In genomic region chr14:64734990-64735389, GRCh38 we compare ENCODE assay signal across 17 cellular contexts. TPM values are rescaled to one million over a fixed set of nuclear protein-coding genes. Genes with fewer than 3 reads are reported as not detected.
DNase-seq lines count a peak whose midpoint lies in the region; ATAC-seq, FAIRE-seq and TF ChIP-seq lines count a peak whose summit lies in the region.
"Had no signal": no experiment of that assay in that cellular context is flagged by ENCODE, and none has a peak within 500 bp of the region (broad histone marks: within the 10 kb centered on the region; RNA-seq: fewer than 3 reads in every experiment).

No MANE protein-coding gene starts in this region.

- dilution Hi-C loops in mammary epithelial cell (cut with HindIII; ENCODE audit: low sequenced_read_pairs), result loop anchor here (5.0 kb wide), 1 partner anchor 78 kb away; no protein-coding TSS in a partner anchor

- H3K36me3 ChIP-seq in mammary epithelial cell (ENCODE audit: insufficient read depth, low read length) (peaks cover 44% of the 10 kb centered on the region), upper lobe of right lung (peaks cover 41% of the 10 kb centered on the region), breast epithelium (no peaks in the 10 kb centered on the region)

- BruUV-seq in MCF 10A (replicated peaks; lab: Mats Ljungman, UMichigan) (no TSS peak), mammary epithelial cell (replicated peaks; lab: Mats Ljungman, UMichigan) (no TSS peak)

- no peak for TF ChIP-seq POLR2A in breast epithelium (IDR thresholded peaks at IDR 0.05)

- H3K4me1 Mint-ChIP-seq in MCF 10A (ENCODE audit: insufficient read depth, unreplicated experiment), result no peaks in the 10 kb centered on the region
- H3K4me1 Mint-ChIP-seq: B cell; stimulated activated memory B cell treated with anti-CD40 and anti-IgM and Interleukin-4, amounts not matched to agents 10 μg/mL and 1 μg/mL and 100 μg/mL, for 72 hours had no signal

- no peaks in the 10 kb centered on the region for H3K9me3 ChIP-seq in mammary epithelial cell (replicated peaks; ENCODE audit: insufficient read depth, low read length)
- H3K9me3 ChIP-seq in upper lobe of right lung, result no peaks in the 10 kb centered on the region
- H3K9me3 ChIP-seq in breast epithelium, result no peaks in the 10 kb centered on the region

- DNase-seq in MCF 10A (ENCODE audit: unreplicated experiment), result no peak
- DNase-seq in mammary epithelial cell, result no peak
- peak; percentile 92 for DNase-seq in NCI-H510A treated with DMSO at 0.1 percent for 48 hours (lab: John Stamatoyannopoulos, UW)
- peak; percentile 77 for DNase-seq in left kidney (ENCODE audit: low read depth, low spot score)
- DNase-seq in upper lobe of right lung, result peak; percentile 26
- no peak for DNase-seq in RCC 7860 (ENCODE audit: low spot score)
- DNase-seq in breast epithelium (ENCODE audit: low spot score in 2 of 2), result no peak
- no peak for DNase-seq in T-helper 1 cell
- DNase-seq: activated naive CD8-positive, alpha-beta T cell treated with anti-CD3 and anti-CD28 coated beads, Interleukin-2, amount 50 U/mL, for 24 hours; GF-D8; midbrain; RPMI8226; stimulated activated CD4-positive, alpha-beta T cell treated with anti-CD3 and anti-CD28 coated beads, Interleukin-2, amount 100 ng/mL, for 24 hours had no signal

- H3K27ac ChIP-seq in mammary epithelial cell (ENCODE audit: insufficient read depth, low read depth, low read length) (no peak overlapping the region), upper lobe of right lung (no peak overlapping the region), breast epithelium (no peak overlapping the region)

- peaks cover 6% of the 10 kb centered on the region for H3K4me1 ChIP-seq in mammary epithelial cell (ENCODE audit: insufficient read depth, low read length)
- no peaks in the 10 kb centered on the region for H3K4me1 ChIP-seq in upper lobe of right lung
- no peaks in the 10 kb centered on the region for H3K4me1 ChIP-seq in breast epithelium

- H3K9ac ChIP-seq in mammary epithelial cell (ENCODE audit: insufficient read depth, low read length), result no peak overlapping the region

- peak overlapping the region; percentile 74 for H3K27ac Mint-ChIP-seq in MCF 10A (ENCODE audit: low read depth, unreplicated experiment)
- H3K27ac Mint-ChIP-seq: activated naive CD8-positive, alpha-beta T cell treated with anti-CD3 and anti-CD28 coated beads, Interleukin-2, amount 50 U/mL, for 24 hours; B cell; stimulated activated memory B cell treated with anti-CD40 and anti-IgM and Interleukin-4, amounts not matched to agents 10 μg/mL and 1 μg/mL and 100 μg/mL, for 72 hours had no signal

- H3K27me3 ChIP-seq in mammary epithelial cell (ENCODE audit: insufficient read depth, low read length), result no peaks in the 10 kb centered on the region
- H3K27me3 ChIP-seq in upper lobe of right lung, result no peaks in the 10 kb centered on the region
- H3K27me3 ChIP-seq in breast epithelium, result no peaks in the 10 kb centered on the region

- POLR2A ChIA-PET in MCF 10A (lab: Yijun Ruan, JAX), result interaction anchor here (0.6 to 1.0 kb wide), 2 partner anchors 10 to 1874 kb away, joined by 3 read pairs; no protein-coding TSS in a partner anchor

- H3K4me2 ChIP-seq in mammary epithelial cell (ENCODE audit: insufficient read depth, low read depth, low read length), result no peak overlapping the region

- H4K20me1 ChIP-seq in mammary epithelial cell (ENCODE audit: insufficient read depth, low read length), result no peaks in the 10 kb centered on the region

- CTCF ChIA-PET in MCF 10A (lab: Yijun Ruan, JAX), result interaction anchor here (0.6 kb wide), 1 partner anchor 13 kb away, joined by 3 read pairs; no protein-coding TSS in a partner anchor
- CTCF ChIA-PET in mammary epithelial cell (lab: Charles Lee; ENCODE audit: low non-redundant PET), result no interaction called here

- 49% methylated on average over 6 of the region's 6 CpGs for WGBS in mammary epithelial cell (ENCODE audit: low coverage, missing lambda C conversion rate)

- H3K79me2 ChIP-seq in mammary epithelial cell (ENCODE audit: insufficient read depth, low read length), result peaks cover 80% of the 10 kb centered on the region

- TF ChIP-seq CTCF in MCF 10A (IDR thresholded peaks at IDR 0.05; ENCODE audit: unreplicated experiment), result no peak
- TF ChIP-seq CTCF in mammary epithelial cell (conservative IDR thresholded peaks at IDR 0.05 in 1 of 2, IDR thresholded peaks at IDR 0.05 in 1 of 2; ENCODE audit: extremely low read depth in 1 of 2, insufficient read depth in 1 of 2, low read depth in 1 of 2, low read length in 2 of 2), result no peak
- TF ChIP-seq CTCF in upper lobe of right lung (IDR thresholded peaks at IDR 0.05), result no peak
- TF ChIP-seq CTCF in breast epithelium (IDR thresholded peaks at IDR 0.05), result no peak

- peak; percentile 6 for ATAC-seq in upper lobe of right lung
- ATAC-seq: activated naive CD8-positive, alpha-beta T cell treated with anti-CD3 and anti-CD28 coated beads, Interleukin-2, amount 50 U/mL, for 24 hours; stimulated activated memory B cell treated with anti-CD40 and anti-IgM and Interleukin-4, amounts not matched to agents 10 μg/mL and 1 μg/mL and 100 μg/mL, for 72 hours had no signal

- H3K4me3 Mint-ChIP-seq in MCF 10A (ENCODE audit: unreplicated experiment), result no peak overlapping the region
- H3K4me3 Mint-ChIP-seq: activated naive CD8-positive, alpha-beta T cell treated with anti-CD3 and anti-CD28 coated beads, Interleukin-2, amount 50 U/mL, for 24 hours; B cell; stimulated activated memory B cell treated with anti-CD40 and anti-IgM and Interleukin-4, amounts not matched to agents 10 μg/mL and 1 μg/mL and 100 μg/mL, for 72 hours had no signal

- no peaks in the 10 kb centered on the region for H3K27me3 Mint-ChIP-seq in MCF 10A (ENCODE audit: insufficient read depth, unreplicated experiment)
- H3K27me3 Mint-ChIP-seq: activated naive CD8-positive, alpha-beta T cell treated with anti-CD3 and anti-CD28 coated beads, Interleukin-2, amount 50 U/mL, for 24 hours; stimulated activated memory B cell treated with anti-CD40 and anti-IgM and Interleukin-4, amounts not matched to agents 10 μg/mL and 1 μg/mL and 100 μg/mL, for 72 hours had no signal

- no peak for FAIRE-seq in RCC 7860 (lab: Jason Lieb, UNC)
- FAIRE-seq: GM18507, TTC549 had no signal

- in situ Hi-C loops in mammary epithelial cell (cut with MboI; ENCODE audit: low sequenced_read_pairs in 2 of 2), result no loop called here

- no peaks in the 10 kb centered on the region for H3K9me3 Mint-ChIP-seq in MCF 10A (ENCODE audit: unreplicated experiment)
- H3K9me3 Mint-ChIP-seq: activated naive CD8-positive, alpha-beta T cell treated with anti-CD3 and anti-CD28 coated beads, Interleukin-2, amount 50 U/mL, for 24 hours; stimulated activated memory B cell treated with anti-CD40 and anti-IgM and Interleukin-4, amounts not matched to agents 10 μg/mL and 1 μg/mL and 100 μg/mL, for 72 hours had no signal

- no peak overlapping the region for H3K4me3 ChIP-seq in mammary epithelial cell (replicated peaks in 1 of 3; ENCODE audit: insufficient read depth in 1 of 3, low read depth in 2 of 3, low read length in 3 of 3)
- no peak overlapping the region for H3K4me3 ChIP-seq in upper lobe of right lung
- no peak overlapping the region for H3K4me3 ChIP-seq in breast epithelium

- intact Hi-C loops in MCF 10A (cut with micrococcal nuclease) (no loop called here), mammary epithelial cell (cut with micrococcal nuclease) (no loop called here), upper lobe of right lung (cut with DNase I) (no loop called here), breast epithelium (cut with DNase I; ENCODE audit: low total_unique reads) (no loop called here)

- H3K36me3 Mint-ChIP-seq in MCF 10A (ENCODE audit: insufficient read depth, unreplicated experiment), result peaks cover 62% of the 10 kb centered on the region
- H3K36me3 Mint-ChIP-seq: stimulated activated memory B cell treated with anti-CD40 and anti-IgM and Interleukin-4, amounts not matched to agents 10 μg/mL and 1 μg/mL and 100 μg/mL, for 72 hours had no signal

- H2AFZ ChIP-seq in mammary epithelial cell (ENCODE audit: low read depth, low read length), result no peak overlapping the region

RNA-seq across cellular contexts. Expression of gene PLEKHG3, which starts 30.8 kb away (rescaled TPM):
- 52.9 and 72.8 TPM in 2 replicates for total RNA-seq in MCF 10A (2022)
- 100 to 1,000 TPM in 1 of 2 donors, 10 to 100 TPM in 1; 47.8 to 137 TPM for total RNA-seq in mammary epithelial cell
- 68.7 TPM for polyA plus RNA-seq in mammary epithelial cell
- polyA minus RNA-seq in mammary epithelial cell, result 80.7 TPM
- 34.5 TPM for total RNA-seq in upper lobe of right lung
- 10 to 100 TPM; 18.7 to 31.5 (median 30.3) TPM for total RNA-seq in breast epithelium

Comparison
In these comparisons a context has a peak if more than half of its experiments do, and no peak if none do; other contexts are left out.
1. DNase-seq: peak in NCI-H510A treated with DMSO at 0.1 percent for 48 hours (single experiment), left kidney (single experiment) and upper lobe of right lung (single experiment); none in MCF 10A (single experiment), mammary epithelial cell (single experiment), RCC 7860 (single experiment), breast epithelium (0 of 2) and T-helper 1 cell (0 of 5).